ENCODE assay signal across 9 cellular contexts in the genomic region with DNA sequence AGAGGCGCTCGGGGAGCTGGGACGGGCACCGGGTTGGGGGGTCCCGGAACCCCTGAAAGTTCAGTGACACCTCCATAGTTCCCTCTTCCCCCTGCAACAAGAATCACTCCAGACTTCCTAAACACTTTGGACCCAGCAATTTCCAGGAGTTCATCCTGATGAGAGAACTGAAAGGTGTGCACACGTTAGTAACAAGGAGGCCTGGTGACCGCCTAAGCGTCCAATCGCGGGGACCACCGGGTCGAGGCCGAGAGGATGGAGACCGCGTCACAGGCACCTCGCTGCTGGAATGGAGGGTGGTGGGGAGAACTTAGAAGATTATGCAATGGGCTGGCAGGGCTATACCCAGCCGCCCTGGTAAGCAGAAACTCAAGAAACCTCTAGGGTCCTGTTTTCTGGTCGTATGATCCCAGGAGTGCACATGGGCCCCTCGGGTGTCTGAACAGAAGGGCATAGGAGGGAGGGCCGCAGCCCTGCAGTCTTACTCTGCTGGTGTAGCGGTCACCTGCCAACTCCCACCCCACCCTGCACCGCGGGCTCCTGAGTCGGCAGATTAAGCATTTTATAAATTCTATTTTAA. TPM values are rescaled to one million over a fixed set of nuclear protein-coding genes. Genes with fewer than 3 reads are reported as not detected.
DNase-seq lines count a peak whose midpoint lies in the region; ATAC-seq and TF ChIP-seq lines count a peak whose summit lies in the region.
"Not testable (repeated sequence)": the region's sequence is repeated elsewhere in the genome, so short reads cannot be mapped to it uniquely, and the experiment has no call there.
"Had no signal": no experiment of that assay in that cellular context is flagged by ENCODE, and none has a peak within 500 bp of the region (broad histone marks: within the 10 kb centered on the region; RNA-seq: fewer than 3 reads in every experiment).

No MANE protein-coding gene starts in this region.

- not testable (repeated sequence) for H3K4me1 ChIP-seq in H9 (ENCODE audit: insufficient read depth, low read length); left lung; osteoblast (ENCODE audit: insufficient read depth, low read length)

- H3T11ph ChIP-seq in H9 (ENCODE audit: low read length) = not testable (repeated sequence)

- not testable (repeated sequence) for H2BK12ac ChIP-seq in H9 (ENCODE audit: insufficient read length, low read depth, low read length)

- H3K27me3 Mint-ChIP-seq in H9 (ENCODE audit: low read depth); activated CD4-positive, alpha-beta T cell treated with anti-CD3 and anti-CD28 coated beads, Interleukin-2, amount 10 ng/mL, durations not matched to agents 24 days and 14 days; chondrocyte (ENCODE audit: low read depth); stimulated activated naive CD8-positive, alpha-beta T cell treated with anti-CD3 and anti-CD28 coated beads, Interleukin-15, amount 100 ng/mL, for 72 hours: not testable (repeated sequence)

- H2AK5ac ChIP-seq in H9 (ENCODE audit: insufficient read length, low read length) = not testable (repeated sequence)

- not testable (repeated sequence) for H3K36me3 Mint-ChIP-seq in H9 (ENCODE audit: insufficient read depth in 1 of 3, low read depth in 3 of 3); activated CD4-positive, alpha-beta T cell treated with anti-CD3 and anti-CD28 coated beads, Interleukin-2, amount 10 ng/mL, durations not matched to agents 24 days and 14 days (ENCODE audit: low read depth); chondrocyte (ENCODE audit: low read depth)

- H3K4ac ChIP-seq in H9 (ENCODE audit: low read depth, low read length) = not testable (repeated sequence)

- H3K9me3 Mint-ChIP-seq in H9; activated CD4-positive, alpha-beta T cell treated with anti-CD3 and anti-CD28 coated beads, Interleukin-2, amount 10 ng/mL, durations not matched to agents 24 days and 14 days; chondrocyte (ENCODE audit: low read depth); stimulated activated naive CD8-positive, alpha-beta T cell treated with anti-CD3 and anti-CD28 coated beads, Interleukin-15, amount 100 ng/mL, for 72 hours: not testable (repeated sequence)

- not testable (repeated sequence) for H3K27ac ChIP-seq in H9 (ENCODE audit: insufficient read length, low read depth, low read length); left lung; osteoblast (ENCODE audit: low read depth, low read length)

- H4K91ac ChIP-seq in H9 (ENCODE audit: insufficient read length, low read depth, low read length) = not testable (repeated sequence)

- H3K36me3 ChIP-seq in left lung; osteoblast (ENCODE audit: insufficient read depth, low read length): not testable (repeated sequence)

- H3K79me1 ChIP-seq in H9 (ENCODE audit: insufficient read depth, low read depth, low read length, poor library complexity, severe bottlenecking) = not testable (repeated sequence)

- not testable (repeated sequence) for H2BK15ac ChIP-seq in H9 (ENCODE audit: low read depth, low read length)

- H2AFZ ChIP-seq in H9 (ENCODE audit: low read length); osteoblast (ENCODE audit: low read length): not testable (repeated sequence)

- not testable (repeated sequence) for H3K14ac ChIP-seq in H9 (ENCODE audit: insufficient read depth, low read length)

- H3K23me2 ChIP-seq in H9 (ENCODE audit: insufficient read length, low read depth, low read length, poor library complexity, severe bottlenecking) = not testable (repeated sequence)

- not testable (repeated sequence) for H3K56ac ChIP-seq in H9 (ENCODE audit: insufficient read length, low read depth, low read length)

- H3K18ac ChIP-seq in H9 (ENCODE audit: insufficient read length, low read depth, low read length) = not testable (repeated sequence)

- TF ChIP-seq CTCF in H9 (conservative IDR thresholded peaks at IDR 0.05); chondrocyte (IDR thresholded peaks at IDR 0.05); left lung (IDR thresholded peaks at IDR 0.05); osteoblast (IDR thresholded peaks at IDR 0.05; ENCODE audit: extremely low read depth, low read depth, low read length): not testable (repeated sequence)

- H3K4me3 Mint-ChIP-seq in H9 (peak overlapping the region; percentile 52 to 72), chondrocyte (ENCODE audit: unreplicated experiment) (peak overlapping the region; percentile 28)
- peak overlapping the region; percentile 45 for H3K4me3 Mint-ChIP-seq in activated CD4-positive, alpha-beta T cell treated with anti-CD3 and anti-CD28 coated beads, Interleukin-2, amount 10 ng/mL, durations not matched to agents 24 days and 14 days
- H3K4me3 Mint-ChIP-seq in stimulated activated naive CD8-positive, alpha-beta T cell treated with anti-CD3 and anti-CD28 coated beads, Interleukin-15, amount 100 ng/mL, for 72 hours = peak overlapping the region; percentile 29 to 42

- H2BK120ac ChIP-seq in H9 (ENCODE audit: low read depth, low read length, poor library complexity, severe bottlenecking) = not testable (repeated sequence)

- H3K23ac ChIP-seq in H9 (ENCODE audit: insufficient read length, low read depth, low read length) = not testable (repeated sequence)

- H2BK5ac ChIP-seq in H9 (ENCODE audit: insufficient read length, low read length) = not testable (repeated sequence)

- not testable (repeated sequence) for H4K5ac ChIP-seq in H9 (ENCODE audit: insufficient read length, low read depth, low read length)

- peak overlapping the region; percentile 11 to 28 for H3K4me3 ChIP-seq in left lung
- H3K4me3 ChIP-seq in osteoblast (ENCODE audit: insufficient read depth, low read length) = peak overlapping the region; percentile 39

- H3K9ac ChIP-seq in H9 (ENCODE audit: extremely low read depth, insufficient read length, low read length) = not testable (repeated sequence)

- intact Hi-C loops in activated CD4-positive, alpha-beta T cell treated with anti-CD3 and anti-CD28 coated beads, Interleukin-2, amount 10 ng/mL, durations not matched to agents 24 days and 14 days (cut with micrococcal nuclease); Right ventricle myocardium inferior (cut with DNase I); left lung (cut with DNase I): not testable (repeated sequence)

- not testable (repeated sequence) for H3K4me1 Mint-ChIP-seq in H9; activated CD4-positive, alpha-beta T cell treated with anti-CD3 and anti-CD28 coated beads, Interleukin-2, amount 10 ng/mL, durations not matched to agents 24 days and 14 days; chondrocyte (ENCODE audit: low read depth); stimulated activated naive CD8-positive, alpha-beta T cell treated with anti-CD3 and anti-CD28 coated beads, Interleukin-15, amount 100 ng/mL, for 72 hours

- not testable (repeated sequence) for H3K27me3 ChIP-seq in H9 (ENCODE audit: insufficient read depth, low read length); left lung; osteoblast (ENCODE audit: insufficient read depth, low read length)

- not testable (repeated sequence) for H4K8ac ChIP-seq in H9 (replicated peaks; ENCODE audit: insufficient read length, low read depth, low read length)

- not testable (repeated sequence) for H3K79me2 ChIP-seq in H9 (ENCODE audit: insufficient read depth, low read length); osteoblast (ENCODE audit: insufficient read depth, low read length)

- H3K4me2 ChIP-seq in H9 (ENCODE audit: insufficient read depth, insufficient read length, low read length) = not testable (repeated sequence)
- H3K4me2 ChIP-seq in osteoblast (ENCODE audit: insufficient read depth, low read length) = peak overlapping the region; percentile 43

- peak; percentile 29 for ATAC-seq in Right ventricle myocardium inferior
- peak; percentile 39 for ATAC-seq in left lung
- peak; percentile 58 for ATAC-seq in stimulated activated naive CD8-positive, alpha-beta T cell treated with anti-CD3 and anti-CD28 coated beads, Interleukin-15, amount 100 ng/mL, for 72 hours

- H4K20me1 ChIP-seq in H9 (ENCODE audit: control insufficient read depth, insufficient read depth, insufficient read length); osteoblast (ENCODE audit: insufficient read depth, low read length): not testable (repeated sequence)

- no CpG with 5 or more reads among the region's 24 CpGs for WGBS in H9 (ENCODE audit: extremely low coverage, insufficient read length, low lambda C conversion rate)

- DNase-seq in H9; activated CD4-positive, alpha-beta T cell treated with anti-CD3 and anti-CD28 coated beads, Interleukin-2, amount 10 ng/mL, durations not matched to agents 24 days and 14 days; chondrocyte (ENCODE audit: low spot score); Right ventricle myocardium inferior (ENCODE audit: missing footprints); left lung; osteoblast (ENCODE audit: insufficient read length, low spot score, missing footprints); stimulated activated naive CD8-positive, alpha-beta T cell treated with anti-CD3 and anti-CD28 coated beads, Interleukin-15, amount 100 ng/mL, for 72 hours: not testable (repeated sequence)

- H3K9me3 ChIP-seq in H9 (ENCODE audit: control insufficient read depth, low read depth, low read length); left lung; osteoblast (ENCODE audit: low read depth, low read length): not testable (repeated sequence)

- not testable (repeated sequence) for H2BK20ac ChIP-seq in H9 (ENCODE audit: low read depth, low read length, poor library complexity, severe bottlenecking)

- not testable (repeated sequence) for H3K27ac Mint-ChIP-seq in H9; activated CD4-positive, alpha-beta T cell treated with anti-CD3 and anti-CD28 coated beads, Interleukin-2, amount 10 ng/mL, durations not matched to agents 24 days and 14 days; chondrocyte (ENCODE audit: unreplicated experiment); stimulated activated naive CD8-positive, alpha-beta T cell treated with anti-CD3 and anti-CD28 coated beads, Interleukin-15, amount 100 ng/mL, for 72 hours

RNA-seq across cellular contexts. Expression of a gene that starts 0.5 kb away (rescaled TPM):
- total RNA-seq in H9 (2021) = 1.1 TPM in 2 replicates
- total RNA-seq in activated CD4-positive, alpha-beta T cell treated with anti-CD3 and anti-CD28 coated beads, Interleukin-2, amount 10 ng/mL, durations not matched to agents 24 days and 14 days = not detected in 2 replicates
- 0.99 to 2.7 TPM (median 1.5 TPM) in 3 replicates for total RNA-seq in chondrocyte
- total RNA-seq in Right ventricle myocardium inferior = 2.2 TPM
- 10 to 100 TPM; 15.2 to 44.0 TPM for total RNA-seq in left lung
- total RNA-seq in osteoblast = under 0.01 and 0.36 TPM in 2 replicates
- total RNA-seq: activated naive CD8-positive, alpha-beta T cell treated with anti-CD3 and anti-CD28 coated beads for 36 hours; CD4-positive, alpha-beta memory T cell had no signal

RNA-seq across cellular contexts. Expression of a gene that starts 8.6 kb away (rescaled TPM):
- total RNA-seq in H9 (2021) (28.2 and 39.6 TPM in 2 replicates), chondrocyte (25.1 to 70.4 TPM (median 28.0 TPM) in 3 replicates), Right ventricle myocardium inferior (27.5 TPM), left lung (10 to 100 TPM; 43.5 to 58.0 TPM), osteoblast (33.7 and 41.3 TPM in 2 replicates)
- total RNA-seq in activated CD4-positive, alpha-beta T cell treated with anti-CD3 and anti-CD28 coated beads, Interleukin-2, amount 10 ng/mL, durations not matched to agents 24 days and 14 days = 43.4 and 51.6 TPM in 2 replicates
